Comparison of ENCODE assay signal across 11 cellular contexts in genomic region chr2:42084231-42084671, GRCh38. TPM values are rescaled to one million over a fixed set of nuclear protein-coding genes. Genes with fewer than 3 reads are reported as not detected.
DNase-seq lines count a peak whose midpoint lies in the region; ATAC-seq lines count a peak whose summit lies in the region.
"Had no signal": no experiment of that assay in that cellular context is flagged by ENCODE, and none has a peak within 500 bp of the region (broad histone marks: within the 10 kb centered on the region; RNA-seq: fewer than 3 reads in every experiment).

No MANE protein-coding gene starts in this region.

- ATAC-seq in Right ventricle myocardium superior (ENCODE audit: poor library complexity) (peak; percentile 68), GM21576 (IDR thresholded peaks at IDR 0.05; ENCODE audit: unreplicated experiment) (no peak), HG03571 (IDR thresholded peaks at IDR 0.05; ENCODE audit: unreplicated experiment) (no peak)
- ATAC-seq: GM12878 had no signal

- H3K4me3 ChIP-seq in SJSA1, result no peak overlapping the region
- no peak overlapping the region for H3K4me3 ChIP-seq in skeletal muscle cell (ENCODE audit: low read depth, low read length)
- H3K4me3 ChIP-seq: GM12878, PC-9 had no signal

- H3K4me1 ChIP-seq in SJSA1 (replicated peaks), result peaks cover 36% of the 10 kb centered on the region

- H3K27ac ChIP-seq in SJSA1, result no peak overlapping the region
- H3K27ac ChIP-seq: PC-9 had no signal

- intact Hi-C loops in Right ventricle myocardium superior (cut with DNase I), result no loop called here

- no peaks in the 10 kb centered on the region for H3K36me3 ChIP-seq in SJSA1

- no peaks in the 10 kb centered on the region for H3K27me3 ChIP-seq in SJSA1 (replicated peaks)

- H3K9me3 ChIP-seq in SJSA1 (replicated peaks), result no peaks in the 10 kb centered on the region

- DNase-seq in EL, result peak; percentile 56
- DNase-seq in SJSA1 (ENCODE audit: low read depth in 1 of 2, low spot score in 2 of 2), result peak; percentile 78 to 85
- DNase-seq in Right ventricle myocardium superior, result peak; percentile 50
- DNase-seq in skeletal muscle cell (ENCODE audit: low read depth), result peak; percentile 93
- no peak for DNase-seq in RKO (ENCODE audit: low spot score)
- DNase-seq in NOMO-1 treated with DMSO at 0.1 percent for 48 hours (lab: John Stamatoyannopoulos, UW; ENCODE audit: unreplicated experiment), result no peak
- DNase-seq: PC-9; stimulated activated CD4-positive, alpha-beta T cell treated with anti-CD3 and anti-CD28 coated beads, Interleukin-12 subunit alpha, Interleukin-12 subunit beta, amount 100 ng/mL, for 4 hours had no signal

RNA-seq across cellular contexts. Expression of gene PKDCC, which starts 36.4 kb away (rescaled TPM):
- total RNA-seq in SJSA1 (2014; rRNA removed; shearing (Covaris generic)), result 60.1 and 65.3 TPM in 2 replicates
- total RNA-seq in Right ventricle myocardium superior, result 120 TPM

Comparison
In these comparisons a context has a peak if more than half of its experiments do, and no peak if none do; other contexts are left out.
1. DNase-seq: peak in EL (single experiment), SJSA1 (2 of 2), Right ventricle myocardium superior (single experiment) and skeletal muscle cell (single experiment); none in RKO (single experiment) and NOMO-1 treated with DMSO at 0.1 percent for 48 hours (single experiment).